In the genomic region with DNA sequence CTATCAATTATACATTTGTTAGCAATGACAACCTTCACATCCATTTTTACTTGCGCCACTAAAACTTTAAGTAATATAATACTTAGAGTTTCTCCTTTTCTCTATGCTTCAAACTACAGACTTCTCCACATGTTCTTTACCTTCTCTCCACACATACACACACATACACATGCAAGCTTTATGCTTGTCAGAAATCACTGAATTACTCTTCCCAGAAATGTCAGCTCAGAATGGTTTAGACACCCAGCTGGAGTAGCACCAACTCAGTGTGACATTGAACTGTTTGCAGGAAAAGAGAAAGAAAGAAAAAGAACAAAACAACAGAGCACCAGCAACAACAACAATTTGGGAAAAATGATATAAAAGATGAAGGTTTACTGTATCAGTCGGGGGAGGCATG, we compare ENCODE assay signal across 20 cellular contexts. TPM values are rescaled to one million over a fixed set of nuclear protein-coding genes. Genes with fewer than 3 reads are reported as not detected.
DNase-seq lines count a peak whose midpoint lies in the region; ATAC-seq and TF ChIP-seq lines count a peak whose summit lies in the region.
"Had no signal": no experiment of that assay in that cellular context is flagged by ENCODE, and none has a peak within 500 bp of the region (broad histone marks: within the 10 kb centered on the region; RNA-seq: fewer than 3 reads in every experiment).

No MANE protein-coding gene starts in this region.

- ATAC-seq in CD8-positive, alpha-beta T cell = no peak
- ATAC-seq in activated naive CD8-positive, alpha-beta T cell treated with anti-CD3 and anti-CD28 coated beads, Interleukin-2, amount 10 ng/mL, durations not matched to agents 7 days and 5 days (ENCODE audit: low read depth) = no peak
- ATAC-seq in natural killer cell treated with Interleukin-12 subunit alpha and Interleukin-12 subunit beta and Interleukin-15 and Interleukin-18, amount 100 ng/mL, for 72 hours = no peak
- ATAC-seq in HG03139 (IDR thresholded peaks at IDR 0.05; ENCODE audit: unreplicated experiment) = no peak

- peaks cover 53% of the 10 kb centered on the region for H3K4me1 ChIP-seq in CD8-positive, alpha-beta T cell (ENCODE audit: insufficient read depth, low read length)
- H3K4me1 ChIP-seq in effector memory CD4-positive, alpha-beta T cell (ENCODE audit: control insufficient read depth, insufficient read depth, low read length, poor library complexity, severe bottlenecking) = peaks cover 12% of the 10 kb centered on the region
- H3K4me1 ChIP-seq: prostate gland had no signal

- no peak overlapping the region for H3K4me3 ChIP-seq in CD8-positive, alpha-beta T cell (ENCODE audit: low read depth, low read length)
- H3K4me3 ChIP-seq in effector memory CD4-positive, alpha-beta T cell (ENCODE audit: insufficient read depth, low read depth, low read length, poor library complexity, severe bottlenecking) = no peak overlapping the region
- H3K4me3 ChIP-seq: prostate gland, testis had no signal

- CTCF ChIA-PET in activated CD4-positive, alpha-beta T cell treated with anti-CD3 and anti-CD28 coated beads, Interleukin-2, amount 10 ng/mL, durations not matched to agents 7 days and 5 days (lab: Charles Lee) = interaction anchor here (1.1 kb wide), 2 partner anchors 11 to 19 kb away, joined by 3 read pairs; no protein-coding TSS in a partner anchor
- CTCF ChIA-PET in CD8-positive, alpha-beta T cell (lab: Charles Lee) = interaction anchor here (1.1 kb wide), 1 partner anchor 141 kb away, joined by 3 read pairs; no protein-coding TSS in a partner anchor

- no peak overlapping the region for H3K27ac ChIP-seq in CD8-positive, alpha-beta T cell (ENCODE audit: low read depth, low read length)
- no peak overlapping the region for H3K27ac ChIP-seq in effector memory CD4-positive, alpha-beta T cell (ENCODE audit: insufficient read depth, low read length, poor library complexity, severe bottlenecking)
- H3K27ac ChIP-seq: prostate gland had no signal

- no peak for TF ChIP-seq CTCF in CD8-positive, alpha-beta T cell (IDR thresholded peaks at IDR 0.05)

- DNase-seq in activated CD4-positive, alpha-beta T cell treated with anti-CD3 and anti-CD28 coated beads, Interleukin-2, amount 10 ng/mL, durations not matched to agents 7 days and 5 days = no peak
- no peak for DNase-seq in activated CD4-positive, alpha-beta T cell treated with anti-CD3 and anti-CD28 coated beads, Interleukin-2, amount 50 U/mL, for 48 hours
- DNase-seq in CD8-positive, alpha-beta T cell = no peak
- no peak for DNase-seq in activated naive CD8-positive, alpha-beta T cell treated with anti-CD3 and anti-CD28 coated beads, Interleukin-2, amount 10 ng/mL, durations not matched to agents 7 days and 5 days
- no peak for DNase-seq in natural killer cell treated with Interleukin-12 subunit alpha and Interleukin-12 subunit beta and Interleukin-15 and Interleukin-18, amount 100 ng/mL, for 72 hours (ENCODE audit: low spot score)
- DNase-seq in effector memory CD4-positive, alpha-beta T cell = no peak
- DNase-seq in Ammon's horn (ENCODE audit: low spot score) = no peak
- DNase-seq: activated B cell treated with CpG ODN at 0.5 μM for 24 hours; HFFc6; hippocampal formation; KG1; NCI-H1048; NCI-H2081 treated with DMSO at 0.1 percent for 48 hours; NCI-H524; SHP77 treated with DMSO at 0.1 percent for 48 hours; small intestine; stimulated activated CD4-positive, alpha-beta T cell treated with anti-CD3 and anti-CD28 coated beads, Interleukin-4, amount 100 ng/mL, for 24 hours; testis had no signal

- POLR2A ChIA-PET in activated CD4-positive, alpha-beta T cell treated with anti-CD3 and anti-CD28 coated beads, Interleukin-2, amount 10 ng/mL, durations not matched to agents 7 days and 5 days (lab: Charles Lee) = no interaction called here
- POLR2A ChIA-PET in CD8-positive, alpha-beta T cell (lab: Charles Lee) = interaction anchor here (1.2 to 2.0 kb wide), 2 partner anchors 11 to 13 kb away, joined by 3 to 4 read pairs; no protein-coding TSS in a partner anchor
- POLR2A ChIA-PET in activated naive CD8-positive, alpha-beta T cell treated with anti-CD3 and anti-CD28 coated beads, Interleukin-2, amount 10 ng/mL, durations not matched to agents 7 days and 5 days (lab: Charles Lee) = no interaction called here

- peaks cover 49% of the 10 kb centered on the region for H3K4me1 Mint-ChIP-seq in activated CD4-positive, alpha-beta T cell treated with anti-CD3 and anti-CD28 coated beads, Interleukin-2, amount 10 ng/mL, durations not matched to agents 7 days and 5 days
- H3K4me1 Mint-ChIP-seq in CD8-positive, alpha-beta T cell (ENCODE audit: low read depth) = peaks cover 68% of the 10 kb centered on the region
- peaks cover 44% of the 10 kb centered on the region for H3K4me1 Mint-ChIP-seq in activated naive CD8-positive, alpha-beta T cell treated with anti-CD3 and anti-CD28 coated beads, Interleukin-2, amount 10 ng/mL, durations not matched to agents 7 days and 5 days
- H3K4me1 Mint-ChIP-seq in natural killer cell treated with Interleukin-12 subunit alpha and Interleukin-12 subunit beta and Interleukin-15 and Interleukin-18, amount 100 ng/mL, for 72 hours (ENCODE audit: low read depth in 2 of 2) = peaks cover 32 to 43% of the 10 kb centered on the region in 2 donors

- peaks cover 58% of the 10 kb centered on the region for H3K36me3 Mint-ChIP-seq in activated CD4-positive, alpha-beta T cell treated with anti-CD3 and anti-CD28 coated beads, Interleukin-2, amount 10 ng/mL, durations not matched to agents 7 days and 5 days (ENCODE audit: low read depth)
- H3K36me3 Mint-ChIP-seq in CD8-positive, alpha-beta T cell = peaks cover 51% of the 10 kb centered on the region
- H3K36me3 Mint-ChIP-seq in activated naive CD8-positive, alpha-beta T cell treated with anti-CD3 and anti-CD28 coated beads, Interleukin-2, amount 10 ng/mL, durations not matched to agents 7 days and 5 days = peaks cover 51% of the 10 kb centered on the region
- peaks cover 20% of the 10 kb centered on the region for H3K36me3 Mint-ChIP-seq in natural killer cell treated with Interleukin-12 subunit alpha and Interleukin-12 subunit beta and Interleukin-15 and Interleukin-18, amount 100 ng/mL, for 72 hours

- H3K27me3 ChIP-seq in CD8-positive, alpha-beta T cell (ENCODE audit: insufficient read depth, low read length) = no peaks in the 10 kb centered on the region
- no peaks in the 10 kb centered on the region for H3K27me3 ChIP-seq in effector memory CD4-positive, alpha-beta T cell (replicated peaks; ENCODE audit: control insufficient read depth, insufficient read depth, low read length, poor library complexity, severe bottlenecking)
- H3K27me3 ChIP-seq: testis had no signal

- H3K4me3 Mint-ChIP-seq in activated CD4-positive, alpha-beta T cell treated with anti-CD3 and anti-CD28 coated beads, Interleukin-2, amount 10 ng/mL, durations not matched to agents 7 days and 5 days = no peak overlapping the region
- peak overlapping the region; percentile 4 for H3K4me3 Mint-ChIP-seq in CD8-positive, alpha-beta T cell
- peak overlapping the region; percentile 31 for H3K4me3 Mint-ChIP-seq in activated naive CD8-positive, alpha-beta T cell treated with anti-CD3 and anti-CD28 coated beads, Interleukin-2, amount 10 ng/mL, durations not matched to agents 7 days and 5 days
- H3K4me3 Mint-ChIP-seq in natural killer cell treated with Interleukin-12 subunit alpha and Interleukin-12 subunit beta and Interleukin-15 and Interleukin-18, amount 100 ng/mL, for 72 hours = peak overlapping the region; percentile 50
- H3K4me3 Mint-ChIP-seq: activated B cell treated with CpG ODN at 0.5 μM for 24 hours, HFFc6 had no signal

- intact Hi-C loops in CD8-positive, alpha-beta T cell (cut with DNase I, micrococcal nuclease) = loop anchor here in 1 of 2 experiments (5.0 kb wide), 1 partner anchor 156 kb away; no protein-coding TSS in a partner anchor

- peaks cover 3% of the 10 kb centered on the region for H3K9me3 Mint-ChIP-seq in activated CD4-positive, alpha-beta T cell treated with anti-CD3 and anti-CD28 coated beads, Interleukin-2, amount 10 ng/mL, durations not matched to agents 7 days and 5 days
- H3K9me3 Mint-ChIP-seq in CD8-positive, alpha-beta T cell = no peaks in the 10 kb centered on the region
- H3K9me3 Mint-ChIP-seq in activated naive CD8-positive, alpha-beta T cell treated with anti-CD3 and anti-CD28 coated beads, Interleukin-2, amount 10 ng/mL, durations not matched to agents 7 days and 5 days = peaks cover 3% of the 10 kb centered on the region
- H3K9me3 Mint-ChIP-seq in natural killer cell treated with Interleukin-12 subunit alpha and Interleukin-12 subunit beta and Interleukin-15 and Interleukin-18, amount 100 ng/mL, for 72 hours = no peaks in the 10 kb centered on the region
- H3K9me3 Mint-ChIP-seq: activated B cell treated with CpG ODN at 0.5 μM for 24 hours, HFFc6 had no signal

- peaks cover under 1% of the 10 kb centered on the region for H3K36me3 ChIP-seq in CD8-positive, alpha-beta T cell (ENCODE audit: insufficient read depth, low read length)
- peaks cover 4% of the 10 kb centered on the region for H3K36me3 ChIP-seq in effector memory CD4-positive, alpha-beta T cell (ENCODE audit: control insufficient read depth, insufficient read depth, low read length)
- H3K36me3 ChIP-seq: prostate gland had no signal

- H3K9me3 ChIP-seq in CD8-positive, alpha-beta T cell (ENCODE audit: low read length) = no peaks in the 10 kb centered on the region
- H3K9me3 ChIP-seq in effector memory CD4-positive, alpha-beta T cell (ENCODE audit: control insufficient read depth, low read length) = no peaks in the 10 kb centered on the region
- H3K9me3 ChIP-seq: prostate gland, testis had no signal

- H3K27ac Mint-ChIP-seq in activated CD4-positive, alpha-beta T cell treated with anti-CD3 and anti-CD28 coated beads, Interleukin-2, amount 10 ng/mL, durations not matched to agents 7 days and 5 days = peak overlapping the region; percentile 70
- peak overlapping the region; percentile 20 for H3K27ac Mint-ChIP-seq in CD8-positive, alpha-beta T cell
- peak overlapping the region; percentile 50 for H3K27ac Mint-ChIP-seq in activated naive CD8-positive, alpha-beta T cell treated with anti-CD3 and anti-CD28 coated beads, Interleukin-2, amount 10 ng/mL, durations not matched to agents 7 days and 5 days
- peak overlapping the region; percentile 6 to 52 for H3K27ac Mint-ChIP-seq in natural killer cell treated with Interleukin-12 subunit alpha and Interleukin-12 subunit beta and Interleukin-15 and Interleukin-18, amount 100 ng/mL, for 72 hours
- H3K27ac Mint-ChIP-seq: activated B cell treated with CpG ODN at 0.5 μM for 24 hours, HFFc6 had no signal

- no peaks in the 10 kb centered on the region for H3K27me3 Mint-ChIP-seq in activated CD4-positive, alpha-beta T cell treated with anti-CD3 and anti-CD28 coated beads, Interleukin-2, amount 10 ng/mL, durations not matched to agents 7 days and 5 days
- no peaks in the 10 kb centered on the region for H3K27me3 Mint-ChIP-seq in CD8-positive, alpha-beta T cell (ENCODE audit: low read depth)
- no peaks in the 10 kb centered on the region for H3K27me3 Mint-ChIP-seq in activated naive CD8-positive, alpha-beta T cell treated with anti-CD3 and anti-CD28 coated beads, Interleukin-2, amount 10 ng/mL, durations not matched to agents 7 days and 5 days
- H3K27me3 Mint-ChIP-seq in natural killer cell treated with Interleukin-12 subunit alpha and Interleukin-12 subunit beta and Interleukin-15 and Interleukin-18, amount 100 ng/mL, for 72 hours = no peaks in the 10 kb centered on the region
- H3K27me3 Mint-ChIP-seq: activated B cell treated with CpG ODN at 0.5 μM for 24 hours had no signal

RNA-seq across cellular contexts. Expression of gene CBLB, which starts 20.9 kb away (rescaled TPM):
- 100 to 1,000 TPM; 115 to 148 TPM for total RNA-seq in activated CD4-positive, alpha-beta T cell treated with anti-CD3 and anti-CD28 coated beads, Interleukin-2, amount 10 ng/mL, durations not matched to agents 7 days and 5 days
- 100 to 1,000 TPM; 133 to 140 TPM for total RNA-seq in CD8-positive, alpha-beta T cell
- total RNA-seq in activated naive CD8-positive, alpha-beta T cell treated with anti-CD3 and anti-CD28 coated beads, Interleukin-2, amount 10 ng/mL, durations not matched to agents 7 days and 5 days = 100 to 1,000 TPM; 146 to 157 TPM
- total RNA-seq in natural killer cell treated with Interleukin-12 subunit alpha and Interleukin-12 subunit beta and Interleukin-15 and Interleukin-18, amount 100 ng/mL, for 72 hours = 10 to 100 TPM; 70.8 to 78.3 TPM

Comparison
In these comparisons a context has a peak if more than half of its experiments do, and no peak if none do; other contexts are left out.
1. H3K27ac Mint-ChIP-seq: peak in every context shown above with its lines; median percentile 70 in activated CD4-positive, alpha-beta T cell treated with anti-CD3 and anti-CD28 coated beads, Interleukin-2, amount 10 ng/mL, durations not matched to agents 7 days and 5 days; 50 in activated naive CD8-positive, alpha-beta T cell treated with anti-CD3 and anti-CD28 coated beads, Interleukin-2, amount 10 ng/mL, durations not matched to agents 7 days and 5 days; 29 in natural killer cell treated with Interleukin-12 subunit alpha and Interleukin-12 subunit beta and Interleukin-15 and Interleukin-18, amount 100 ng/mL, for 72 hours; 20 in CD8-positive, alpha-beta T cell.